ENCODE assay signal across 17 cellular contexts in the genomic region with DNA sequence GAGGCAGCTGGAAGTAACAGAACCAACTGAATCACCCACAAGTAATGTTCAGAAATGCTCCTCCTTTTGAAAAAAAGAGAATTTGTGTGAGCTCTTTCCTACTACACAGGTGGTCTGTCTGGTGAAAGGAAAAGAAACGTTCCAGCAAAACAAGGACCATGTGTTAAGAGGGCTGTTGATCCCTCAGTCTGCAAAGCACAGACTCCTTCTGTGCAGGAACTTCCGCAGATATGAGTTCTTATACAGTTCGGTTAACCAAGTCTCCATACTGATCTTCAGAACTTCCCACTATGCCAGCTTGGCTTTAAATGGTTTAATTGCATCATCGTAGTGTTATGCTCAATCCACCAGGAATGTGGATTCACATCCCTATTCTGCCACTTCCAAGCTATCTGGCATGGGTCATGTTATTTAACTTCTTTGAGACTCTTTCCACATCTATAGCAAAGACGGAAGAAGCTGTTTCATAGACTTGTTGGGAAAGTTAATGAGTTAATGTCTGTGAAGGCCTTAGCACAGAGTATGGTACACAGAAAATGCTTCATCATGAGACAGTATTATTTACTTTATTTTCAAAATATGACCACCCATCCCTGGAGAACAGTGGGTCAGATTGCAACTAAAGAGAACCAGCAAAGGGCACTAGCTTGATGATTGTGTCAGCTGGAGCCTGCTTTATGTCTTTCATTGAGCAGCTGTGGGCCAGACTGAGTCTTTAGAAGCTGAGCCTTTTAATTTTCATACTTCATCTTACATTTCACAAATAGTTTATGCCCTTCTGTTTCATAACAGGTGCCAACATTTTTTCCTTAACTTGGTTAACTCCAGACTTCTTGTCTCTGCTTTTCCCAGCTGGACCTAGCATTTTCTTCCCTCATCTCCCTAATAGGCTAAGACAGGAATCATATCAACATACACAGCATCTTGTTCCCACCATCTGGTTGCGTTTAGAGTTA.
DNase-seq lines count a peak whose midpoint lies in the region; ATAC-seq and TF ChIP-seq lines count a peak whose summit lies in the region.
"Had no signal": no experiment of that assay in that cellular context is flagged by ENCODE, and none has a peak within 500 bp of the region (broad histone marks: within the 10 kb centered on the region; RNA-seq: fewer than 3 reads in every experiment).

No MANE protein-coding gene starts in this region.

- peak; percentile 28 to 34 for ATAC-seq in left cardiac atrium
- ATAC-seq in Right ventricle myocardium superior (ENCODE audit: poor library complexity) = no peak
- no peak for ATAC-seq in upper lobe of right lung
- no peak for ATAC-seq in HG03520 (IDR thresholded peaks at IDR 0.05; ENCODE audit: unreplicated experiment)
- ATAC-seq in HG02870 (IDR thresholded peaks at IDR 0.05; ENCODE audit: unreplicated experiment) = no peak
- ATAC-seq: effector memory CD8-positive, alpha-beta T cell; stimulated activated memory B cell treated with anti-CD40 and anti-IgM and Interleukin-4, amounts not matched to agents 10 μg/mL and 1 μg/mL and 100 μg/mL, for 72 hours; T-helper 17 cell; WTC11 had no signal

- intact Hi-C loops in left cardiac atrium (cut with DNase I) (no loop called here), Right ventricle myocardium superior (cut with DNase I) (no loop called here), upper lobe of right lung (cut with DNase I) (no loop called here)

- no peaks in the 10 kb centered on the region for H3K36me3 ChIP-seq in upper lobe of right lung
- H3K36me3 ChIP-seq: adrenal gland had no signal

- H3K4me3 ChIP-seq in upper lobe of right lung = no peak overlapping the region
- H3K4me3 ChIP-seq: adrenal gland had no signal

- DNase-seq in left cardiac atrium = no peak
- no peak for DNase-seq in Right ventricle myocardium superior
- peak; percentile 83 for DNase-seq in amniotic epithelial cell (ENCODE audit: low read depth)
- peak; percentile 28 for DNase-seq in mucosa of gallbladder (ENCODE audit: low spot score)
- DNase-seq in upper lobe of right lung = no peak
- DNase-seq in cerebellar cortex (ENCODE audit: low spot score) = no peak
- DNase-seq: 8988T; adrenal gland; C1 segment of cervical spinal cord; effector memory CD8-positive, alpha-beta T cell; NCI-H1436 treated with DMSO at 0.1 percent for 48 hours; T-helper 17 cell; trophoblast cell had no signal

- no peak for TF ChIP-seq CTCF in upper lobe of right lung (IDR thresholded peaks at IDR 0.05)

- H3K9me3 ChIP-seq in upper lobe of right lung = no peaks in the 10 kb centered on the region
- H3K9me3 ChIP-seq: adrenal gland had no signal

- peaks cover 5% of the 10 kb centered on the region for H3K4me1 ChIP-seq in upper lobe of right lung
- H3K4me1 ChIP-seq: adrenal gland had no signal

- H3K27ac ChIP-seq in upper lobe of right lung = peak overlapping the region; percentile 25
- H3K27ac ChIP-seq: adrenal gland had no signal

- no peaks in the 10 kb centered on the region for H3K27me3 ChIP-seq in upper lobe of right lung
- H3K27me3 ChIP-seq: adrenal gland had no signal

Comparison
In these comparisons a context has a peak if more than half of its experiments do, and no peak if none do; other contexts are left out.
1. ATAC-seq: peak in left cardiac atrium (2 of 2); none in Right ventricle myocardium superior (single experiment), upper lobe of right lung (single experiment), HG03520 (single experiment) and HG02870 (single experiment).
2. DNase-seq: peak in amniotic epithelial cell (single experiment) and mucosa of gallbladder (single experiment); none in left cardiac atrium (single experiment), Right ventricle myocardium superior (single experiment), upper lobe of right lung (single experiment) and cerebellar cortex (single experiment).